In the genomic region with DNA sequence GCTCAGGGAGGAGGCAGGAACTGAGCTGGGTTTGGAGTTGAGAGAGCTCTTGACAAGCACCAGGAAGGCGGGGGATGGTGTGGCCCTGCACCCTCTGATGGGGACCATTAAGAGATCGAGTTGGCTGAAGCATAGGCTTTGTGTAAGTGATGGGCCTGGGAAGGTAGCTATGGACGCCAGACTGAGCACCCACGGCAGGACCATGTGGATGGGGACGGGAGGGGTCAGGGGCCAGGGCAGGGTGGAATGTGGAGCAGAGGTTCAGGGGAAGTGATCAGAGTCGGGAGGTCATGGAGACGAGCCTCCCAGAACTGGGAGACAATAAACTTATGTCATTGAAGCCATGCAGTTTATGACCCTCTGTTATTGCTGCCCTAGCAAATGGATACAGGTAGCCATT, we compare ENCODE assay signal across 35 cellular contexts.
"Had no signal": no experiment of that assay in that cellular context is flagged by ENCODE, and none has a peak within 500 bp of the region (broad histone marks: within the 10 kb centered on the region; RNA-seq: fewer than 3 reads in every experiment).

No MANE protein-coding gene starts in this region.

- H3K27ac ChIP-seq: KMS-11 had no signal

- H3K27me3 ChIP-seq: MG63 had no signal

- DNase-seq: Karpas-422, Kasumi-1, MG63, MM.1S, MV-4-11, NCI-H1048, NCI-H1092, NCI-H1092 treated with DMSO at 0.1 percent for 48 hours, NCI-H1105, NCI-H1105 treated with DMSO at 0.1 percent for 48 hours, NCI-H1417, NCI-H1417 treated with DMSO at 0.1 percent for 48 hours, NCI-H1436, NCI-H1436 treated with DMSO at 0.1 percent for 48 hours, NCI-H146, NCI-H1694, NCI-H1694 treated with DMSO at 0.1 percent for 48 hours, NCI-H187, NCI-H187 treated with DMSO at 0.1 percent for 48 hours, NCI-H1930, NCI-H2029, NCI-H2029 treated with DMSO at 0.1 percent for 48 hours, NCI-H2081, NCI-H2081 treated with DMSO at 0.1 percent for 48 hours, NCI-H2107, NCI-H2171, NCI-H2171 treated with DMSO at 0.1 percent for 48 hours, NCI-H2227 treated with DMSO at 0.1 percent for 48 hours, NCI-H226, NCI-H345, NCI-H446, NCI-H446 treated with DMSO at 0.1 percent for 48 hours, NCI-H510A, NCI-H510A treated with DMSO at 0.1 percent for 48 hours had no signal

- H3K4me2 ChIP-seq: KMS-11 had no signal

- H3K4me3 ChIP-seq: MG63 had no signal

- H3K36me3 ChIP-seq: MG63 had no signal

- H3K9ac ChIP-seq: KMS-11 had no signal
